In genomic region chr19:14517840-14518505, GRCh38 we compare ENCODE assay signal across 8 cellular contexts. TPM values are rescaled to one million over a fixed set of nuclear protein-coding genes. Genes with fewer than 3 reads are reported as not detected.
DNase-seq lines count a peak whose midpoint lies in the region; ATAC-seq and TF ChIP-seq lines count a peak whose summit lies in the region.

Gene DNAJB1 (minus strand): TSS chr19:14518397. CDS start chr19:14518349, 48 bp downstream.

- H3K27me3 ChIP-seq in BLaER1 treated with 17β-estradiol and CSF1 and Interleukin-3, amounts not matched to agents 10 nM and 100 nM: no peaks in the 10 kb centered on the region
- H3K27me3 ChIP-seq in NT2/D1 (ENCODE audit: insufficient read depth, insufficient read length) (no peaks in the 10 kb centered on the region), suprapubic skin (no peaks in the 10 kb centered on the region)

- TF ChIP-seq EP300 in suprapubic skin (IDR thresholded peaks at IDR 0.05): no peak

- no peaks in the 10 kb centered on the region for H3K27me3 Mint-ChIP-seq in activated T-helper 17 cell treated with anti-CD3 and anti-CD28 coated beads, Interleukin-2, amount 50 U/mL, for 72 hours
- H3K27me3 Mint-ChIP-seq in naive thymus-derived CD8-positive, alpha-beta T cell: no peaks in the 10 kb centered on the region

- peak within 1 kb of the TSS; percentile 92 to 99 (median 97) for H3K27ac ChIP-seq in BLaER1 treated with 17β-estradiol and CSF1 and Interleukin-3, amounts not matched to agents 10 nM and 100 nM
- peak within 1 kb of the TSS; percentile 95 for H3K27ac ChIP-seq in suprapubic skin

- no peaks in the 10 kb centered on the region for H3K9me3 ChIP-seq in BLaER1 treated with 17β-estradiol and CSF1 and Interleukin-3, amounts not matched to agents 10 nM and 100 nM (replicated peaks in 1 of 11)
- H3K9me3 ChIP-seq in NT2/D1 (ENCODE audit: insufficient read depth, low read length): no peaks in the 10 kb centered on the region
- H3K9me3 ChIP-seq in suprapubic skin: no peaks in the 10 kb centered on the region

- WGBS in suprapubic skin: 2% methylated on average over 34 of the region's 82 CpGs

- H3K9ac ChIP-seq in BLaER1 treated with 17β-estradiol and CSF1 and Interleukin-3, amounts not matched to agents 10 nM and 100 nM: peak within 1 kb of the TSS; percentile 95 to 99 (median 98)
- H3K9ac ChIP-seq in NT2/D1 (ENCODE audit: insufficient read length, low read depth): peak within 1 kb of the TSS; percentile 97

- peak within 1 kb of the TSS; percentile 90 to 99 (median 96) for H3K4me2 ChIP-seq in BLaER1 treated with 17β-estradiol and CSF1 and Interleukin-3, amounts not matched to agents 10 nM and 100 nM

- H3K4me3 ChIP-seq in BLaER1 treated with 17β-estradiol and CSF1 and Interleukin-3, amounts not matched to agents 10 nM and 100 nM: peak within 1 kb of the TSS; percentile 84 to 99 (median 95)
- peak within 1 kb of the TSS; percentile 94 for H3K4me3 ChIP-seq in NT2/D1 (ENCODE audit: insufficient read length, low read depth)
- H3K4me3 ChIP-seq in fibroblast of pulmonary artery (replicated peaks; ENCODE audit: low read depth, low read length): peak within 1 kb of the TSS; percentile 86
- H3K4me3 ChIP-seq in suprapubic skin: peak within 1 kb of the TSS; percentile 68

- ATAC-seq in GM18909 (IDR thresholded peaks at IDR 0.05; ENCODE audit: poor library complexity, unreplicated experiment) (peak; percentile 75), HG03103 (IDR thresholded peaks at IDR 0.05; ENCODE audit: low read depth, unreplicated experiment) (peak; percentile 41)
- ATAC-seq in activated T-helper 17 cell treated with anti-CD3 and anti-CD28 coated beads, Interleukin-2, amount 50 U/mL, for 72 hours (replicated peaks): peak; percentile 62
- ATAC-seq in naive thymus-derived CD8-positive, alpha-beta T cell: peak; percentile 38 to 56

- DNase-seq in NT2/D1 (ENCODE audit: low read depth, low spot score) (no peak), fibroblast of pulmonary artery (ENCODE audit: low read depth) (peak; percentile 74), suprapubic skin (ENCODE audit: low spot score in 2 of 2) (peak; percentile 85 to 90)
- DNase-seq in naive thymus-derived CD8-positive, alpha-beta T cell: peak in 7 of 10 donors; percentile 45 to 80 (median 59)

- H3K4me3 Mint-ChIP-seq in activated T-helper 17 cell treated with anti-CD3 and anti-CD28 coated beads, Interleukin-2, amount 50 U/mL, for 72 hours: peak within 1 kb of the TSS; percentile 99
- peak within 1 kb of the TSS; percentile 93 to 99 (median 96) for H3K4me3 Mint-ChIP-seq in naive thymus-derived CD8-positive, alpha-beta T cell

- H3K36me3 Mint-ChIP-seq in activated T-helper 17 cell treated with anti-CD3 and anti-CD28 coated beads, Interleukin-2, amount 50 U/mL, for 72 hours (ENCODE audit: low read depth): peaks cover 56% of the 10 kb centered on the region
- peaks cover 11 to 47% (median 25%) of the 10 kb centered on the region in 3 donors for H3K36me3 Mint-ChIP-seq in naive thymus-derived CD8-positive, alpha-beta T cell

- TF ChIP-seq CTCF in fibroblast of pulmonary artery (IDR thresholded peaks at IDR 0.05; ENCODE audit: low read length, missing control alignments) (no peak), suprapubic skin (IDR thresholded peaks at IDR 0.05) (no peak)

- POLR2A ChIA-PET in naive thymus-derived CD8-positive, alpha-beta T cell (lab: Charles Lee): interaction anchor here (0.6 to 13.2 kb wide), 40 partner anchors 8 to 1725 kb away, joined by 3 to 609 read pairs (median 5); partner anchors contain the start of genes ADGRE5, ASF1B, DDX39A and GIPC1

- H3K4me1 ChIP-seq in BLaER1 treated with 17β-estradiol and CSF1 and Interleukin-3, amounts not matched to agents 10 nM and 100 nM: peaks cover 69 to 76% (median 73%) of the 10 kb centered on the region in 10 experiments
- peaks cover 9% of the 10 kb centered on the region for H3K4me1 ChIP-seq in NT2/D1 (ENCODE audit: insufficient read depth, insufficient read length)
- H3K4me1 ChIP-seq in suprapubic skin: peaks cover 53% of the 10 kb centered on the region

- peak within 1 kb of the TSS; percentile 95 for H3K27ac Mint-ChIP-seq in activated T-helper 17 cell treated with anti-CD3 and anti-CD28 coated beads, Interleukin-2, amount 50 U/mL, for 72 hours
- H3K27ac Mint-ChIP-seq in naive thymus-derived CD8-positive, alpha-beta T cell: peak within 1 kb of the TSS; percentile 91 to 99 (median 99)

- TF ChIP-seq POLR2A in suprapubic skin (IDR thresholded peaks at IDR 0.05): peak; percentile 89 to 98

- no peaks in the 10 kb centered on the region for H3K9me3 Mint-ChIP-seq in activated T-helper 17 cell treated with anti-CD3 and anti-CD28 coated beads, Interleukin-2, amount 50 U/mL, for 72 hours
- H3K9me3 Mint-ChIP-seq in naive thymus-derived CD8-positive, alpha-beta T cell: peaks cover 0 to 3% (median 0%) of the 10 kb centered on the region in 9 donors

- peaks cover 51% of the 10 kb centered on the region for H3K4me1 Mint-ChIP-seq in activated T-helper 17 cell treated with anti-CD3 and anti-CD28 coated beads, Interleukin-2, amount 50 U/mL, for 72 hours
- H3K4me1 Mint-ChIP-seq in naive thymus-derived CD8-positive, alpha-beta T cell: peaks cover 45 to 80% (median 75%) of the 10 kb centered on the region in 4 donors

- peaks cover 38 to 52% (median 46%) of the 10 kb centered on the region in 11 experiments for H4K20me1 ChIP-seq in BLaER1 treated with 17β-estradiol and CSF1 and Interleukin-3, amounts not matched to agents 10 nM and 100 nM

- peaks cover 35 to 45% (median 42%) of the 10 kb centered on the region in 11 experiments for H3K36me3 ChIP-seq in BLaER1 treated with 17β-estradiol and CSF1 and Interleukin-3, amounts not matched to agents 10 nM and 100 nM
- H3K36me3 ChIP-seq in NT2/D1 (ENCODE audit: insufficient read depth, insufficient read length, low read length) (peaks cover 39% of the 10 kb centered on the region), suprapubic skin (peaks cover 26% of the 10 kb centered on the region)

RNA-seq across cellular contexts. Expression of gene DNAJB1, which starts in this region (rescaled TPM):
- total RNA-seq in activated T-helper 17 cell treated with anti-CD3 and anti-CD28 coated beads, Interleukin-2, amount 50 U/mL, for 72 hours: 100 to 1,000 TPM in 1 of 2 donors, 10 to 100 TPM in 1; 79.4 to 140 TPM
- 100 to 1,000 TPM; 165 to 171 TPM for total RNA-seq in naive thymus-derived CD8-positive, alpha-beta T cell
- 100 to 1,000 TPM; 205 to 348 (median 344) TPM for polyA plus RNA-seq in naive thymus-derived CD8-positive, alpha-beta T cell
- total RNA-seq in suprapubic skin: 100 to 1,000 TPM in 3 of 4 donors, 10 to 100 TPM in 1; 54.5 to 197 (median 145) TPM
